1 cellular context compared by ENCODE assay signal in the genomic region with DNA sequence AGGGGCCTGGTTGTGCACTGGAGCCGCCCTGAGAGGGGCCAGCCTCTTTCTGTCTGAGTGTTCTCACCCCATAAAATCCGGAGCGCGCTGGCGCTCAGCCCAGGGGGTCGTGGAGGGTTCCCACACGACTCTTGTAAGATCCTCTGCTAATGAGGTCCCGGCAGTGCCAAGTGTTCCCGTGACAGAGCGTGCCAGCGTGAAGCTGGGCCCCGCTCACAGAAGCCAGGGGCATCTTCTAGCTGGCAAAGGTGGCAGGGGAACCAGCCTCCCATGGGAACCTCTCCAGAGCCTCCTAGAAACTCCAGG.
TF ChIP-seq lines count a peak whose summit lies in the region.

No MANE protein-coding gene starts in this region.

TF ChIP-seq in H1, 55 proteins besides CTCF, POLR2A, EP300 and RAD21 (continued from another document):
- TF ChIP-seq SIRT6 (IDR thresholded peaks at IDR 0.05; ENCODE audit: low read length) (no peak), TCF12 (IDR thresholded peaks at IDR 0.05; ENCODE audit: low read depth, low read length) (no peak), PHF8 (conservative IDR thresholded peaks at IDR 0.05; ENCODE audit: low read depth, low read length) (no peak), JUN (IDR thresholded peaks at IDR 0.05; ENCODE audit: low read depth, low read length) (no peak), E2F6 (IDR thresholded peaks at IDR 0.05) (no peak), BRCA1 (IDR thresholded peaks at IDR 0.05; ENCODE audit: low read depth, low read length) (no peak), CHD1 (IDR thresholded peaks at IDR 0.05; ENCODE audit: low read depth, low read length) (no peak), CHD7 (IDR thresholded peaks at IDR 0.05; ENCODE audit: insufficient replicate concordance, low read length) (no peak), POLR2AphosphoS5 (IDR thresholded peaks at IDR 0.05; ENCODE audit: low read depth, low read length) (no peak), EGR1 (IDR thresholded peaks at IDR 0.05; ENCODE audit: borderline replicate concordance, low read depth, low read length) (no peak), TAF7 (optimal IDR thresholded peaks at IDR 0.05; ENCODE audit: borderline replicate concordance, low read depth, low read length) (no peak), RBBP5 (IDR thresholded peaks at IDR 0.05; ENCODE audit: borderline replicate concordance, low read depth, low read length) (no peak), YY1 (IDR thresholded peaks at IDR 0.05; ENCODE audit: low read depth, low read length) (no peak), MAFK (IDR thresholded peaks at IDR 0.05; ENCODE audit: low read depth, low read length) (no peak), BCL11A (IDR thresholded peaks at IDR 0.05; ENCODE audit: low read depth in 2 of 2, low read length in 2 of 2) (no peak)
